8 cellular contexts compared by ENCODE assay signal in genomic region chr15:45634442-45635190, GRCh38. TPM values are rescaled to one million over a fixed set of nuclear protein-coding genes. Genes with fewer than 3 reads are reported as not detected.
DNase-seq lines count a peak whose midpoint lies in the region; ATAC-seq and TF ChIP-seq lines count a peak whose summit lies in the region.

Gene SQOR (plus strand): TSS chr15:45635029. CDS start chr15:45658924, 23,895 bp downstream.

- H3K4me3 ChIP-seq in Jurkat, Clone E6-1 (ENCODE audit: low read length): peak within 1 kb of the TSS; percentile 75

- CTCF ChIA-PET in activated B cell treated with CpG ODN at 0.5 μM for 24 hours (lab: Charles Lee): interaction anchor here (0.9 to 1.1 kb wide), 2 partner anchors 17 to 23 kb away, joined by 3 to 4 read pairs; no protein-coding TSS in a partner anchor

- peak within 1 kb of the TSS; percentile 94 for H3K27ac Mint-ChIP-seq in activated B cell treated with CpG ODN at 0.5 μM for 24 hours

- H3K9me3 Mint-ChIP-seq in activated B cell treated with CpG ODN at 0.5 μM for 24 hours: no peaks in the 10 kb centered on the region

- peaks cover 8% of the 10 kb centered on the region for H3K36me3 Mint-ChIP-seq in activated B cell treated with CpG ODN at 0.5 μM for 24 hours (ENCODE audit: low read depth)

- peak; percentile 69 for ATAC-seq in GM21619 (IDR thresholded peaks at IDR 0.05; ENCODE audit: unreplicated experiment)
- peak; percentile 78 for ATAC-seq in activated B cell treated with CpG ODN at 0.5 μM for 24 hours (ENCODE audit: low read depth)

- H3K4me1 Mint-ChIP-seq in activated B cell treated with CpG ODN at 0.5 μM for 24 hours: peaks cover 33% of the 10 kb centered on the region

- no peaks in the 10 kb centered on the region for H3K27me3 ChIP-seq in layer of hippocampus (ENCODE audit: control insufficient read depth, insufficient read depth, low read length)

- DNase-seq in GF-D8 (lab: John Stamatoyannopoulos, UW) (peak; percentile 41), activated B cell treated with CpG ODN at 0.5 μM for 24 hours (no peak), SK-N-DZ (ENCODE audit: low spot score) (no peak)
- peak; percentile 32 for DNase-seq in Jurkat, Clone E6-1 (ENCODE audit: low read depth, low spot score)
- peak; percentile 59 for DNase-seq in central memory CD4-positive, alpha-beta T cell
- DNase-seq in stimulated activated CD4-positive, alpha-beta T cell treated with anti-CD3 and anti-CD28 coated beads, Interleukin-2, amount 100 ng/mL, for 24 hours: peak; percentile 66 to 77

- POLR2A ChIA-PET in activated B cell treated with CpG ODN at 0.5 μM for 24 hours (lab: Charles Lee): interaction anchor here (0.6 to 1.4 kb wide), 7 partner anchors 47 to 434 kb away, joined by 3 to 9 read pairs (median 4); partner anchors contain the start of gene BLOC1S6

- H3K27me3 Mint-ChIP-seq in activated B cell treated with CpG ODN at 0.5 μM for 24 hours: no peaks in the 10 kb centered on the region

- H3K27ac ChIP-seq in layer of hippocampus (ENCODE audit: low read depth, low read length): peak within 1 kb of the TSS; percentile 83

- peak within 1 kb of the TSS; percentile 96 for H3K4me3 Mint-ChIP-seq in activated B cell treated with CpG ODN at 0.5 μM for 24 hours

- intact Hi-C loops in activated B cell treated with CpG ODN at 0.5 μM for 24 hours (cut with micrococcal nuclease): loop anchor here (1.0 to 2.0 kb wide), 3 partner anchors 47 to 436 kb away; partner anchors contain the start of gene BLOC1S6

- no peak for TF ChIP-seq CTCF in activated B cell treated with CpG ODN at 0.5 μM for 24 hours (IDR thresholded peaks at IDR 0.05)

RNA-seq across cellular contexts. Expression of gene SQOR, which starts in this region (rescaled TPM):
- 24.5 TPM for polyA plus RNA-seq in Jurkat, Clone E6-1 (2012; ENCODE audit: insufficient read depth, insufficient read length)
- total RNA-seq in activated B cell treated with CpG ODN at 0.5 μM for 24 hours: 39.2 and 44.9 TPM in 2 replicates
- 0.74 and 1.9 TPM in 2 replicates for polyA plus RNA-seq in SK-N-DZ (2014; cell fraction: cytosol; rRNA removed)
- 0.30 and 0.92 TPM in 2 replicates for polyA plus RNA-seq in SK-N-DZ (2014; cell fraction: nucleus; rRNA removed)

Comparison
In these comparisons a context has a peak if more than half of its experiments do, and no peak if none do; other contexts are left out.
1. DNase-seq: peak in GF-D8 (single experiment), Jurkat, Clone E6-1 (single experiment), central memory CD4-positive, alpha-beta T cell (single experiment) and stimulated activated CD4-positive, alpha-beta T cell treated with anti-CD3 and anti-CD28 coated beads, Interleukin-2, amount 100 ng/mL, for 24 hours (2 of 2); none in activated B cell treated with CpG ODN at 0.5 μM for 24 hours (single experiment) and SK-N-DZ (single experiment).